In the genomic region with DNA sequence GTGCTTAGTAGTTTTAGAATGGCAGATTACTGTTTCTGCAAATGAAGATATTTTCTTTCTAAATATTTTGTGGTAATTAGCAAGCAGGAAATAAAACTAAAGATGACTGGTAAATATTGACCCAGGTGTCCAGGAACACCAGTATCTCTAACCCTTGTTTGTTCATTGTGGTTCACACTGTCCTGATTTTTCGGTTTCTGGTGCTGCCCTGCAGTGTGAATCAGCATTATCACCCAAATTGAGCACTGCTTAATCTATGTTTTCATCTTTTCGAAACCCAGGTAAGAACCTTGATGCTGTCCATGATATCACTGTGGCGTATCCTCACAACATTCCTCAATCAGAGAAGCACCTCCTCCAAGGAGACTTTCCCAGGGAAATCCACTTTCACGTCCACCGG, we compare ENCODE assay signal across 24 cellular contexts.
"Had no signal": no experiment of that assay in that cellular context is flagged by ENCODE, and none has a peak within 500 bp of the region (broad histone marks: within the 10 kb centered on the region; RNA-seq: fewer than 3 reads in every experiment).

No MANE protein-coding gene starts in this region.

- DNase-seq: activated CD4-positive, alpha-beta T cell treated with anti-CD3 and anti-CD28 coated beads, Interleukin-2, amount 10 ng/mL, durations not matched to agents 7 days and 5 days; activated CD4-positive, CD25-positive, alpha-beta regulatory T cell treated with anti-CD3 and anti-CD28 coated beads, Interleukin-2, amount 50 U/mL, for 72 hours; activated CD8-positive, alpha-beta memory T cell treated with anti-CD3 and anti-CD28 coated beads, Interleukin-2, amount 10 ng/mL, durations not matched to agents 7 days and 5 days; activated CD8-positive, alpha-beta T cell treated with anti-CD3 and anti-CD28 coated beads for 36 hours; activated T-cell treated with anti-CD3 and anti-CD28 coated beads for 4 hours; central memory CD4-positive, alpha-beta T cell; effector memory CD4-positive, alpha-beta T cell; foreskin keratinocyte; glutamatergic neuron; kidney glomerular epithelial cell; left lung; naive thymus-derived CD4-positive, alpha-beta T cell; posterior cingulate gyrus; sigmoid colon; stimulated activated CD4-positive, alpha-beta T cell treated with anti-CD3 and anti-CD28 coated beads, Interleukin-15, amount 100 ng/mL, for 24 hours; stimulated activated CD4-positive, alpha-beta T cell treated with anti-CD3 and anti-CD28 coated beads, Interleukin-2, amount 100 ng/mL, for 48 hours; stimulated activated CD8-positive, alpha-beta memory T cell treated with anti-CD3 and anti-CD28 coated beads, Interleukin-4, amount 100 ng/mL, for 48 hours; stimulated activated naive CD4-positive, alpha-beta T cell; testis had no signal

- H3K27ac ChIP-seq: foreskin keratinocyte, hepatocyte, left lung, neural progenitor cell, sigmoid colon, testis, vagina had no signal

- H3K4me3 Mint-ChIP-seq: activated CD4-positive, alpha-beta T cell treated with anti-CD3 and anti-CD28 coated beads, Interleukin-2, amount 10 ng/mL, durations not matched to agents 7 days and 5 days; activated CD8-positive, alpha-beta memory T cell treated with anti-CD3 and anti-CD28 coated beads, Interleukin-2, amount 10 ng/mL, durations not matched to agents 7 days and 5 days; activated CD8-positive, alpha-beta T cell treated with anti-CD3 and anti-CD28 coated beads for 36 hours; naive thymus-derived CD4-positive, alpha-beta T cell; neural progenitor cell; type B pancreatic cell had no signal

- H3K27me3 Mint-ChIP-seq: activated CD4-positive, alpha-beta T cell treated with anti-CD3 and anti-CD28 coated beads, Interleukin-2, amount 10 ng/mL, durations not matched to agents 7 days and 5 days; activated CD8-positive, alpha-beta memory T cell treated with anti-CD3 and anti-CD28 coated beads, Interleukin-2, amount 10 ng/mL, durations not matched to agents 7 days and 5 days; activated CD8-positive, alpha-beta T cell treated with anti-CD3 and anti-CD28 coated beads for 36 hours; naive thymus-derived CD4-positive, alpha-beta T cell; type B pancreatic cell had no signal

- ATAC-seq: activated CD8-positive, alpha-beta memory T cell treated with anti-CD3 and anti-CD28 coated beads, Interleukin-2, amount 10 ng/mL, durations not matched to agents 7 days and 5 days; activated CD8-positive, alpha-beta T cell treated with anti-CD3 and anti-CD28 coated beads for 36 hours; activated naive CD4-positive, alpha-beta T cell treated with anti-CD3 and anti-CD28 coated beads, Interleukin-2, amount 50 U/mL, for 72 hours; foreskin keratinocyte; left lung; naive thymus-derived CD4-positive, alpha-beta T cell had no signal

- H3K9me3 Mint-ChIP-seq: activated CD4-positive, alpha-beta T cell treated with anti-CD3 and anti-CD28 coated beads, Interleukin-2, amount 10 ng/mL, durations not matched to agents 7 days and 5 days; activated CD8-positive, alpha-beta T cell treated with anti-CD3 and anti-CD28 coated beads for 36 hours; activated naive CD4-positive, alpha-beta T cell treated with anti-CD3 and anti-CD28 coated beads, Interleukin-2, amount 50 U/mL, for 72 hours; neural progenitor cell had no signal

- H3K4me1 Mint-ChIP-seq: activated CD4-positive, alpha-beta T cell treated with anti-CD3 and anti-CD28 coated beads, Interleukin-2, amount 10 ng/mL, durations not matched to agents 7 days and 5 days; activated CD8-positive, alpha-beta memory T cell treated with anti-CD3 and anti-CD28 coated beads, Interleukin-2, amount 10 ng/mL, durations not matched to agents 7 days and 5 days; neural progenitor cell had no signal

- H3K27ac Mint-ChIP-seq: activated CD4-positive, alpha-beta T cell treated with anti-CD3 and anti-CD28 coated beads, Interleukin-2, amount 10 ng/mL, durations not matched to agents 7 days and 5 days; activated CD8-positive, alpha-beta memory T cell treated with anti-CD3 and anti-CD28 coated beads, Interleukin-2, amount 10 ng/mL, durations not matched to agents 7 days and 5 days; activated CD8-positive, alpha-beta T cell treated with anti-CD3 and anti-CD28 coated beads for 36 hours; neural progenitor cell; type B pancreatic cell had no signal
